9 cellular contexts compared by ENCODE assay signal in the genomic region with DNA sequence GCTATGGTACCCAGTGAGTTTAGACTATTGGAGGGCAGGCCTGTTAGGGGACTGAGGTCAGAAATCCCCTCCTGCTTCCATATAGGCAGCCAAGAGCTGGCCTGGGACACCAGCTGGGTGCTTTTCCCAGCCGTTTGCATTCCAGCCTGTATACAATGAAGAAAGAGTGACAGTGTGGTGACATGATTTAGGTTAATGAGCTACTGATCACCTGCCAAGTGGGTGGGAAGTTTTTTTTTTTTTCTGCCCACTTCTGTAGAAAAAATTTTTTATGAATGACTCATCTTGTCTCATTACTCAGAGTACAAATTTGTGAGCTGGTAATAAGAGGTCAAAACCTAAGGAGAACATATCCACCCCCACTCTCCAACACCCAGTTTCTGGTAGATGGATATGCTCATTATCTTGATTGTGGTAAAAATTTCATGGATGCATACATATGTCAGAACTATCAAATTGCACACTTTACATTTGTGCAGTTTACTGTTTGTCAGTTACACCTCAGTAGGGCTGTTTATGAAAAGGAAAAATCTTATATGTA. TPM values are rescaled to one million over a fixed set of nuclear protein-coding genes. Genes with fewer than 3 reads are reported as not detected.
DNase-seq lines count a peak whose midpoint lies in the region; ATAC-seq and TF ChIP-seq lines count a peak whose summit lies in the region.
"Had no signal": no experiment of that assay in that cellular context is flagged by ENCODE, and none has a peak within 500 bp of the region (broad histone marks: within the 10 kb centered on the region; RNA-seq: fewer than 3 reads in every experiment).

No MANE protein-coding gene starts in this region.

- no peak for TF ChIP-seq CTCF in GM12865 (IDR thresholded peaks at IDR 0.05; ENCODE audit: insufficient read depth, low read depth, low read length, missing control alignments)
- TF ChIP-seq CTCF in dorsolateral prefrontal cortex (IDR thresholded peaks at IDR 0.05 in 54 of 56, conservative IDR thresholded peaks at IDR 0.05 in 2 of 56; ENCODE audit: low read depth in 1 of 56, partially characterized antibody in 56 of 56): no peak
- TF ChIP-seq CTCF in GM10266 (IDR thresholded peaks at IDR 0.05; ENCODE audit: control insufficient read depth, insufficient read depth, low read depth, missing control alignments): no peak

- peak overlapping the region; percentile 40 to 99 (median 91) for H3K27ac ChIP-seq in dorsolateral prefrontal cortex
- H3K27ac ChIP-seq: HL-60 had no signal

- ATAC-seq in left lobe of liver (no peak), GM18498 (IDR thresholded peaks at IDR 0.05; ENCODE audit: unreplicated experiment) (no peak)

- H3K4me3 ChIP-seq in GM12865 (ENCODE audit: low read depth, low read length) (no peak overlapping the region), dorsolateral prefrontal cortex (peak overlapping the region in 15 of 59 donors; percentile 3 to 49 (median 20))

- no peaks in the 10 kb centered on the region for H3K27me3 ChIP-seq in dorsolateral prefrontal cortex

- DNase-seq in GM12865 (ENCODE audit: low read depth) (peak; percentile 37), NCI-H1417 treated with DMSO at 0.1 percent for 48 hours (lab: John Stamatoyannopoulos, UW) (peak; percentile 14), dorsolateral prefrontal cortex (no peak), retina (peak; percentile 85), cortex of kidney (lab: John Stamatoyannopoulos, UW) (no peak), left lobe of liver (ENCODE audit: low spot score) (no peak), GM10266 (ENCODE audit: extremely low spot score) (no peak)

- intact Hi-C loops in dorsolateral prefrontal cortex (cut with DNase I): loop anchor here in 1 of 2 donors (2.0 to 5.0 kb wide), 2 partner anchors 16 to 38 kb away; partner anchors contain the start of genes CGN and POGZ

RNA-seq across cellular contexts. Expression of gene CGN, which starts 16.4 kb away (rescaled TPM):
- 10 to 100 TPM in 32 of 120 experiments, 1 to 10 TPM in 88; 1.9 to 21.3 (median 7.9) TPM for total RNA-seq in dorsolateral prefrontal cortex
- total RNA-seq in left lobe of liver: 51.4 TPM

RNA-seq across cellular contexts. Expression of gene POGZ, which starts 35.5 kb away (rescaled TPM):
- total RNA-seq in dorsolateral prefrontal cortex (100 to 1,000 TPM; 132 to 285 (median 204) TPM), left lobe of liver (29.3 TPM)

RNA-seq across cellular contexts. Expression of gene TUFT1, which starts 45.3 kb away (rescaled TPM):
- total RNA-seq in dorsolateral prefrontal cortex (10 to 100 TPM in 45 of 120 experiments, 1 to 10 TPM in 75; 5.0 to 13.9 (median 9.3) TPM), left lobe of liver (1.4 TPM)

Comparison
In these comparisons a context has a peak if more than half of its experiments do, and no peak if none do; other contexts are left out.
1. DNase-seq: peak in GM12865 (single experiment), NCI-H1417 treated with DMSO at 0.1 percent for 48 hours (single experiment) and retina (single experiment); none in dorsolateral prefrontal cortex (0 of 10), cortex of kidney (single experiment), left lobe of liver (single experiment) and GM10266 (single experiment).